9 cellular contexts compared by ENCODE assay signal in genomic region chr16:4664538-4665418, GRCh38. TPM values are rescaled to one million over a fixed set of nuclear protein-coding genes. Genes with fewer than 3 reads are reported as not detected.
A peak's percentile ranks its signal among the peaks of the same experiment; 100 is the strongest.
DNase-seq lines count a peak whose midpoint lies in the region; FAIRE-seq and TF ChIP-seq lines count a peak whose summit lies in the region.
"Had no signal": no experiment of that assay in that cellular context is flagged by ENCODE, and none has a peak within 500 bp of the region (broad histone marks: within the 10 kb centered on the region; RNA-seq: fewer than 3 reads in every experiment).

No MANE protein-coding gene starts in this region.

- no peak for FAIRE-seq in keratinocyte (lab: Jason Lieb, UNC)

- H3K4me1 ChIP-seq in keratinocyte (ENCODE audit: control insufficient read depth, extremely low read depth, insufficient read depth, low read length), result peaks cover 19% of the 10 kb centered on the region
- no peaks in the 10 kb centered on the region for H3K4me1 ChIP-seq in GM23248 (ENCODE audit: insufficient read depth)

- H3K9ac ChIP-seq in keratinocyte (ENCODE audit: control insufficient read depth, extremely low read depth, insufficient read depth, low read length), result no peak overlapping the region
- no peak overlapping the region for H3K9ac ChIP-seq in GM23248

- BruUV-seq in Calu3 (replicated peaks; lab: Mats Ljungman, UMichigan), result no TSS peak

- DNase-seq in Calu3, result peak; percentile 28
- DNase-seq in NCI-H345 treated with DMSO at 0.1 percent for 48 hours (lab: John Stamatoyannopoulos, UW; ENCODE audit: unreplicated experiment), result peak; percentile 40
- DNase-seq in activated T-cell treated with anti-CD3 and anti-CD28 coated beads, Interleukin-2, amount 50 U/mL, for 24 hours, result peak; percentile 71
- no peak for DNase-seq in keratinocyte (ENCODE audit: low read depth, low spot score)
- no peak for DNase-seq in SHP77 (lab: John Stamatoyannopoulos, UW)
- DNase-seq in NCI-H128 (lab: John Stamatoyannopoulos, UW; ENCODE audit: unreplicated experiment), result no peak
- DNase-seq in GM23248, result no peak

- H3K36me3 Mint-ChIP-seq in Calu3 (ENCODE audit: insufficient read depth, unreplicated experiment), result peaks cover 37% of the 10 kb centered on the region
- peaks cover 26% of the 10 kb centered on the region for H3K36me3 Mint-ChIP-seq in activated T-cell treated with anti-CD3 and anti-CD28 coated beads, Interleukin-2, amount 50 U/mL, for 24 hours (ENCODE audit: low read depth)
- peaks cover 25% of the 10 kb centered on the region for H3K36me3 Mint-ChIP-seq in stimulated activated naive CD8-positive, alpha-beta T cell treated with anti-CD3 and anti-CD28 coated beads, Interleukin-15, Interleukin-2, amounts not matched to agents 100 ng/mL and 50 ng/mL, for 24 hours (ENCODE audit: low read depth)

- H3K27ac ChIP-seq in keratinocyte (ENCODE audit: control insufficient read depth, insufficient read depth, low read length) (no peak overlapping the region), GM23248 (no peak overlapping the region)
- H3K27ac ChIP-seq: VCaP had no signal

- H3K27me3 ChIP-seq in keratinocyte (ENCODE audit: control insufficient read depth, extremely low read depth, insufficient read depth, low read length), result no peaks in the 10 kb centered on the region
- no peaks in the 10 kb centered on the region for H3K27me3 ChIP-seq in GM23248 (replicated peaks; ENCODE audit: insufficient read depth)

- intact Hi-C loops in Calu3 (cut with micrococcal nuclease; ENCODE audit: unreplicated experiment), result no loop called here

- dilution Hi-C loops in keratinocyte (cut with MboI; ENCODE audit: extremely low pct_ligation_motif_present, low sequenced_read_pairs), result no loop called here

- no peak overlapping the region for H3K4me3 ChIP-seq in keratinocyte (ENCODE audit: control insufficient read depth in 2 of 3, extremely low read depth in 1 of 3, insufficient read depth in 2 of 3, low read depth in 1 of 3, low read length in 3 of 3)
- H3K4me3 ChIP-seq in GM23248, result no peak overlapping the region

- H3K4me3 Mint-ChIP-seq in Calu3 (ENCODE audit: low read depth, unreplicated experiment), result peak overlapping the region; percentile 16
- peak overlapping the region; percentile 44 for H3K4me3 Mint-ChIP-seq in activated T-cell treated with anti-CD3 and anti-CD28 coated beads, Interleukin-2, amount 50 U/mL, for 24 hours
- H3K4me3 Mint-ChIP-seq in stimulated activated naive CD8-positive, alpha-beta T cell treated with anti-CD3 and anti-CD28 coated beads, Interleukin-15, Interleukin-2, amounts not matched to agents 100 ng/mL and 50 ng/mL, for 24 hours, result peak overlapping the region; percentile 77

- no peaks in the 10 kb centered on the region for H3K9me3 Mint-ChIP-seq in Calu3 (ENCODE audit: low read depth, unreplicated experiment)
- H3K9me3 Mint-ChIP-seq in activated T-cell treated with anti-CD3 and anti-CD28 coated beads, Interleukin-2, amount 50 U/mL, for 24 hours, result no peaks in the 10 kb centered on the region
- no peaks in the 10 kb centered on the region for H3K9me3 Mint-ChIP-seq in stimulated activated naive CD8-positive, alpha-beta T cell treated with anti-CD3 and anti-CD28 coated beads, Interleukin-15, Interleukin-2, amounts not matched to agents 100 ng/mL and 50 ng/mL, for 24 hours

- H3K9me1 ChIP-seq in keratinocyte (ENCODE audit: control insufficient read depth, extremely low read depth, insufficient read depth, low read length), result peaks cover 4% of the 10 kb centered on the region

- in situ Hi-C loops in GM23248 (cut with MboI), result no loop called here

- peak overlapping the region; percentile 39 for H3K4me2 ChIP-seq in keratinocyte (ENCODE audit: control insufficient read depth, extremely low read depth, insufficient read depth, low read depth, low read length)
- H3K4me2 ChIP-seq in GM23248 (ENCODE audit: unreplicated experiment), result no peak overlapping the region

- no peaks in the 10 kb centered on the region for H3F3A ChIP-seq in GM23248 (ENCODE audit: insufficient read depth)

- peaks cover 20% of the 10 kb centered on the region for H3K4me1 Mint-ChIP-seq in Calu3 (ENCODE audit: low read depth, unreplicated experiment)
- peaks cover 55% of the 10 kb centered on the region for H3K4me1 Mint-ChIP-seq in activated T-cell treated with anti-CD3 and anti-CD28 coated beads, Interleukin-2, amount 50 U/mL, for 24 hours (ENCODE audit: low read depth)
- peaks cover 52% of the 10 kb centered on the region for H3K4me1 Mint-ChIP-seq in stimulated activated naive CD8-positive, alpha-beta T cell treated with anti-CD3 and anti-CD28 coated beads, Interleukin-15, Interleukin-2, amounts not matched to agents 100 ng/mL and 50 ng/mL, for 24 hours (ENCODE audit: low read depth)

- WGBS in GM23248 (ENCODE audit: low coverage in 1 of 2, low lambda C conversion rate in 2 of 2, missing lambda C conversion rate in 2 of 2), 2 experiments, result 83 to 87% methylated on average over 25 to 26 of the region's 26 CpGs

- H3K36me3 ChIP-seq in keratinocyte (ENCODE audit: control insufficient read depth in 2 of 2, extremely low read depth in 1 of 2, insufficient read depth in 2 of 2, low read length in 2 of 2), result peaks cover 9 to 36% of the 10 kb centered on the region in 2 experiments
- H3K36me3 ChIP-seq in GM23248 (ENCODE audit: low read depth), result peaks cover 17% of the 10 kb centered on the region

- H3K9me3 ChIP-seq in keratinocyte (ENCODE audit: control insufficient read depth, low read depth, low read length), result no peaks in the 10 kb centered on the region
- no peaks in the 10 kb centered on the region for H3K9me3 ChIP-seq in GM23248 (ENCODE audit: low read depth)

- peak overlapping the region; percentile 70 for H3K27ac Mint-ChIP-seq in Calu3 (ENCODE audit: unreplicated experiment)
- H3K27ac Mint-ChIP-seq in activated T-cell treated with anti-CD3 and anti-CD28 coated beads, Interleukin-2, amount 50 U/mL, for 24 hours, result peak overlapping the region; percentile 92
- H3K27ac Mint-ChIP-seq in stimulated activated naive CD8-positive, alpha-beta T cell treated with anti-CD3 and anti-CD28 coated beads, Interleukin-15, Interleukin-2, amounts not matched to agents 100 ng/mL and 50 ng/mL, for 24 hours, result peak overlapping the region; percentile 92

- H2AFZ ChIP-seq in keratinocyte (ENCODE audit: control insufficient read depth, low read length) (no peak overlapping the region), GM23248 (no peak overlapping the region)

- TF ChIP-seq CTCF in Calu3 (IDR thresholded peaks at IDR 0.05; ENCODE audit: unreplicated experiment) (no peak), keratinocyte (optimal IDR thresholded peaks at IDR 0.05 in 1 of 3, IDR thresholded peaks at IDR 0.05 in 1 of 3, conservative IDR thresholded peaks at IDR 0.05 in 1 of 3; ENCODE audit: extremely low read depth in 1 of 3, insufficient read depth in 2 of 3, low read length in 3 of 3) (peak in 1 of 3 experiments; percentile 62)

- CTCF ChIA-PET in Calu3 (lab: Charles Lee), result no interaction called here

- no peaks in the 10 kb centered on the region for H3K9me2 ChIP-seq in GM23248 (ENCODE audit: insufficient read depth)

- H3K27me3 Mint-ChIP-seq in Calu3 (ENCODE audit: unreplicated experiment), result no peaks in the 10 kb centered on the region
- H3K27me3 Mint-ChIP-seq in activated T-cell treated with anti-CD3 and anti-CD28 coated beads, Interleukin-2, amount 50 U/mL, for 24 hours, result no peaks in the 10 kb centered on the region
- no peaks in the 10 kb centered on the region for H3K27me3 Mint-ChIP-seq in stimulated activated naive CD8-positive, alpha-beta T cell treated with anti-CD3 and anti-CD28 coated beads, Interleukin-15, Interleukin-2, amounts not matched to agents 100 ng/mL and 50 ng/mL, for 24 hours

- H4K20me1 ChIP-seq in keratinocyte (ENCODE audit: control insufficient read depth, extremely low read depth, insufficient read depth, low read length) (no peaks in the 10 kb centered on the region), GM23248 (ENCODE audit: insufficient read depth) (no peaks in the 10 kb centered on the region)

- H3K79me2 ChIP-seq in keratinocyte (ENCODE audit: control insufficient read depth, insufficient read depth, low read length) (no peaks in the 10 kb centered on the region), GM23248 (ENCODE audit: insufficient read depth) (peaks cover 23% of the 10 kb centered on the region)

RNA-seq across cellular contexts. Expression of gene NUDT16L1, which starts 28.6 kb away (rescaled TPM):
- total RNA-seq in Calu3 (2022), result 30.6 and 32.6 TPM in 2 replicates
- polyA plus RNA-seq in keratinocyte, result 23.0 to 28.8 TPM (median 24.2 TPM) in 3 replicates
- polyA plus RNA-seq in keratinocyte (2011; ENCODE audit: low read depth), result 3.0 TPM
- 20.0 and 39.0 TPM in 2 replicates for polyA plus RNA-seq in keratinocyte (2011; cell fraction: cytosol; rRNA removed)
- 22.9 and 27.8 TPM in 2 replicates for polyA plus RNA-seq in keratinocyte (2011; cell fraction: nucleus; rRNA removed)
- 13.2 and 26.4 TPM in 2 replicates for polyA plus RNA-seq in keratinocyte (2012; ENCODE audit: low replicate concordance)
- 10.5 to 12.5 TPM (median 12.1 TPM) in 3 replicates for polyA minus RNA-seq in keratinocyte
- polyA minus RNA-seq in keratinocyte (2011; cell fraction: cytosol; rRNA and poly(A)+ RNA removed), result 22.3 TPM
- 8.5 and 11.0 TPM in 2 replicates for polyA minus RNA-seq in keratinocyte (2011; cell fraction: nucleus; rRNA and poly(A)+ RNA removed)
- 34.8 and 43.6 TPM in 2 replicates for total RNA-seq in GM23248 (2014; rRNA removed; shearing (Covaris generic))
- polyA plus RNA-seq in GM23248 (2016; fragmentation: Nextera tagmentation; extraction: Ambion mirVana), result 42.9 and 43.6 TPM in 2 replicates

RNA-seq across cellular contexts. Expression of gene MGRN1, which starts 40.2 kb away (rescaled TPM):
- total RNA-seq in Calu3 (2022), result 105 and 114 TPM in 2 replicates
- 1.9 to 6.7 TPM (median 2.6 TPM) in 3 replicates for polyA plus RNA-seq in keratinocyte
- 30.6 TPM for polyA plus RNA-seq in keratinocyte (2011; ENCODE audit: low read depth)
- polyA plus RNA-seq in keratinocyte (2011; cell fraction: cytosol; rRNA removed), result 4.1 and 10.4 TPM in 2 replicates
- 17.0 and 23.2 TPM in 2 replicates for polyA plus RNA-seq in keratinocyte (2011; cell fraction: nucleus; rRNA removed)
- 14.5 and 21.2 TPM in 2 replicates for polyA plus RNA-seq in keratinocyte (2012; ENCODE audit: low replicate concordance)
- 6.8 to 35.3 TPM (median 10.5 TPM) in 3 replicates for polyA minus RNA-seq in keratinocyte
- polyA minus RNA-seq in keratinocyte (2011; cell fraction: cytosol; rRNA and poly(A)+ RNA removed), result 25.5 TPM
- 14.0 and 15.9 TPM in 2 replicates for polyA minus RNA-seq in keratinocyte (2011; cell fraction: nucleus; rRNA and poly(A)+ RNA removed)
- total RNA-seq in GM23248 (2014; rRNA removed; shearing (Covaris generic)), result 26.4 and 30.2 TPM in 2 replicates
- polyA plus RNA-seq in GM23248 (2016; fragmentation: Nextera tagmentation; extraction: Ambion mirVana), result 13.1 and 14.0 TPM in 2 replicates

RNA-seq across cellular contexts. Expression of gene UBALD1, which starts 50.1 kb away (rescaled TPM):
- 54.4 and 55.6 TPM in 2 replicates for total RNA-seq in Calu3 (2022)
- polyA plus RNA-seq in keratinocyte (3.6 to 7.7 TPM (median 4.0 TPM) in 3 replicates), GM23248 (2016; fragmentation: Nextera tagmentation; extraction: Ambion mirVana) (10.3 and 11.5 TPM in 2 replicates)
- polyA plus RNA-seq in keratinocyte (2011; ENCODE audit: low read depth), result 7.3 TPM
- 3.2 and 11.7 TPM in 2 replicates for polyA plus RNA-seq in keratinocyte (2011; cell fraction: cytosol; rRNA removed)
- polyA plus RNA-seq in keratinocyte (2011; cell fraction: nucleus; rRNA removed), result 9.2 and 14.3 TPM in 2 replicates
- polyA plus RNA-seq in keratinocyte (2012; ENCODE audit: low replicate concordance), result 15.0 and 23.1 TPM in 2 replicates
- 1.2 to 5.2 TPM (median 2.2 TPM) in 3 replicates for polyA minus RNA-seq in keratinocyte
- 25.3 TPM for polyA minus RNA-seq in keratinocyte (2011; cell fraction: cytosol; rRNA and poly(A)+ RNA removed)
- polyA minus RNA-seq in keratinocyte (2011; cell fraction: nucleus; rRNA and poly(A)+ RNA removed), result 7.0 and 9.4 TPM in 2 replicates
- 9.9 and 17.4 TPM in 2 replicates for total RNA-seq in GM23248 (2014; rRNA removed; shearing (Covaris generic))

Comparison
In these comparisons a context has a peak if more than half of its experiments do, and no peak if none do; other contexts are left out.
1. DNase-seq: peak in Calu3 (single experiment), NCI-H345 treated with DMSO at 0.1 percent for 48 hours (single experiment) and activated T-cell treated with anti-CD3 and anti-CD28 coated beads, Interleukin-2, amount 50 U/mL, for 24 hours (single experiment); none in keratinocyte (single experiment), SHP77 (0 of 2), NCI-H128 (single experiment) and GM23248 (single experiment).
2. H3K4me3 Mint-ChIP-seq: peak in every context shown above with its lines; median percentile 77 in stimulated activated naive CD8-positive, alpha-beta T cell treated with anti-CD3 and anti-CD28 coated beads, Interleukin-15, Interleukin-2, amounts not matched to agents 100 ng/mL and 50 ng/mL, for 24 hours; 44 in activated T-cell treated with anti-CD3 and anti-CD28 coated beads, Interleukin-2, amount 50 U/mL, for 24 hours; 16 in Calu3.
3. Peak in every context shown above with its lines, with median percentiles within 50 percentile points of each other: H3K27ac Mint-ChIP-seq.